ENCODE assay signal across 1 cellular context in genomic region chr6:57220083-57220703, GRCh38.
TF ChIP-seq lines count a peak whose summit lies in the region.

No MANE protein-coding gene starts in this region.

TF ChIP-seq in K562, 482 proteins besides CTCF, POLR2A, EP300 and RAD21 (continued from another document):
- no peak for TF ChIP-seq ZNF717 (CRISPR knock-in tag; IDR thresholded peaks at IDR 0.05)
- no peak for TF ChIP-seq KAT7 (CRISPR knock-in tag; IDR thresholded peaks at IDR 0.05; ENCODE audit: borderline replicate concordance)
- no peak for TF ChIP-seq ZBTB17 (CRISPR knock-in tag; IDR thresholded peaks at IDR 0.05)
- TF ChIP-seq ZNF280B (CRISPR knock-in tag; IDR thresholded peaks at IDR 0.05) = no peak
- no peak for TF ChIP-seq FOS (IDR thresholded peaks at IDR 0.05; ENCODE audit: extremely low read depth, insufficient read length)
- no peak for TF ChIP-seq SOX6 (IDR thresholded peaks at IDR 0.05)
- no peak for TF ChIP-seq MEF2D (tag; conservative IDR thresholded peaks at IDR 0.05; ENCODE audit: low read depth)
- TF ChIP-seq ARNT (IDR thresholded peaks at IDR 0.05) = no peak
- TF ChIP-seq HCFC1 (IDR thresholded peaks at IDR 0.05; ENCODE audit: low read depth, low read length) = no peak
- no peak for TF ChIP-seq TCF3 (CRISPR knock-in tag; IDR thresholded peaks at IDR 0.05)
- TF ChIP-seq CBFB (CRISPR knock-in tag; IDR thresholded peaks at IDR 0.05) = no peak
- no peak for TF ChIP-seq CREB1 (IDR thresholded peaks at IDR 0.05)
- TF ChIP-seq CREB1 (CRISPR knock-in tag; IDR thresholded peaks at IDR 0.05) = no peak
- peak; percentile 23; the same call in 1 of the 2 replicates for TF ChIP-seq MAFG (tag; conservative IDR thresholded peaks at IDR 0.05)
- TF ChIP-seq MYC (IDR thresholded peaks at IDR 0.05; ENCODE audit: low read depth, low read length) = 0 out of 2 replicates have a peak, but pooled peaks have one; percentile 24
- TF ChIP-seq MYC (CRISPR knock-in tag; IDR thresholded peaks at IDR 0.05; ENCODE audit: borderline replicate concordance, low read depth) = no peak
- no peak for TF ChIP-seq SMAD2 (IDR thresholded peaks at IDR 0.05; ENCODE audit: low read depth, low read length)
- 0 out of 2 replicates have a peak, but pooled peaks have one; percentile 24 for TF ChIP-seq ADNP (tag; IDR thresholded peaks at IDR 0.05)
- TF ChIP-seq JUND (IDR thresholded peaks at IDR 0.05; ENCODE audit: borderline replicate concordance, low read depth, low read length) = no peak
- no peak for TF ChIP-seq JUND (tag; IDR thresholded peaks at IDR 0.05; ENCODE audit: borderline replicate concordance, low read depth, low read length)
- TF ChIP-seq CLOCK (CRISPR knock-in tag; IDR thresholded peaks at IDR 0.05; ENCODE audit: borderline replicate concordance) = no peak
- TF ChIP-seq CEBPB (tag; IDR thresholded peaks at IDR 0.05) = peak; percentile 23; the same call in 1 of the 2 replicates
- TF ChIP-seq HMG20A (CRISPR knock-in tag; conservative IDR thresholded peaks at IDR 0.05) = no peak
- no peak; a peak in 1 of 4 replicates for TF ChIP-seq FOXK2 (conservative IDR thresholded peaks at IDR 0.05 in 1 of 2, IDR thresholded peaks at IDR 0.05 in 1 of 2; ENCODE audit: low read depth in 2 of 2)
- no peak for TF ChIP-seq LARP7 (IDR thresholded peaks at IDR 0.05)
- TF ChIP-seq ASH1L (IDR thresholded peaks at IDR 0.05; ENCODE audit: borderline replicate concordance, low read depth, partially characterized antibody) = no peak
- TF ChIP-seq ZNF740 (CRISPR knock-in tag; IDR thresholded peaks at IDR 0.05) = no peak
- no peak for TF ChIP-seq ZNF740 (tag; IDR thresholded peaks at IDR 0.05)
- peak in 1 of 2 experiments; percentile 18; a peak in 1 of 4 replicates for TF ChIP-seq MLLT1 (IDR thresholded peaks at IDR 0.05)
- TF ChIP-seq ZNF184 (CRISPR knock-in tag; IDR thresholded peaks at IDR 0.05) = no peak
- TF ChIP-seq XRCC4 (IDR thresholded peaks at IDR 0.05; ENCODE audit: extremely low read depth, insufficient read depth, insufficient read length) = no peak
